Comparison of ENCODE assay signal across 21 cellular contexts in the genomic region with DNA sequence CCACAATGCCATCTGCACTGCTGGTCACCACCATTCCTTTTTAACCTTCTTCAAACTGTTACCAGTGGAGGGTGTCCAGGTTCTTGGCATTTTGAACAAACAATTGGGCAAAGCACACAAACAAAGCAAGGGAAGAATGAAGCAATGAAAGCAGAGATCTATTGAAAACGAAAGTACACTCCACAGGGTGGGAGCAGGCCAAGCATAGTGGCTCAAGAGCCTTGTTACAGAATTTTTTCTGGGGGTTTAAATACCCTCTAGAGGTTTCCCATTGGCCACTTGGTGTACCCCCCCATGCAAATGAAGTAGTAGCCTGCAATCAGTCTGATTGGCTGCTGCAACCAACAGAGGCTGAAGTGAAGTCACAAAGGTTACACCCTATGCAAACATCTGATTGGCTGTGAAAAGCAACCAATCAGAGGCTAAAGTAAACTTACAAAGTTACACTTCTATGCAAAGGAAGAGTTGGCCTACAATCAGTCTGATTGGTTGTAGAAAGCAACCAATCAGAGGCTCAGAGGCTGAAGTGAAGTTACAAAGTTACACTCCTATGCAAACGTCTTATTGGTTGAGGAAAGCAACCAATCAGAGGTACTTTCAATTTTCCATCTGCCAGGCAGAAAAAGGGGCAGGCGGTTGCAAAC.
A peak's percentile ranks its signal among the peaks of the same experiment; 100 is the strongest.
DNase-seq lines count a peak whose midpoint lies in the region; ATAC-seq and TF ChIP-seq lines count a peak whose summit lies in the region.
"Had no signal": no experiment of that assay in that cellular context is flagged by ENCODE, and none has a peak within 500 bp of the region (broad histone marks: within the 10 kb centered on the region; RNA-seq: fewer than 3 reads in every experiment).

No MANE protein-coding gene starts in this region.

- H3F3A ChIP-seq in SK-N-SH (replicated peaks; ENCODE audit: insufficient read depth), result no peaks in the 10 kb centered on the region

- H3K9ac ChIP-seq in SK-N-SH, result no peak overlapping the region
- no peak overlapping the region for H3K9ac ChIP-seq in IMR-90 (ENCODE audit: low read depth, low read length)
- H3K9ac ChIP-seq: parathyroid adenoma had no signal

- 35% methylated on average over 3 of the region's 3 CpGs for WGBS in SK-N-SH (ENCODE audit: low lambda C conversion rate)
- WGBS in IMR-90 (ENCODE audit: extremely low coverage in 2 of 2, insufficient read length in 1 of 2), 2 experiments, result no CpG with 5 or more reads among the region's 3 CpGs

- ATAC-seq in SK-N-SH treated with all-trans-retinoic acid at 6 μM for 48 hours, result peak; percentile 28; the same call in 2 of the 3 replicates
- ATAC-seq in IMR-90 (ENCODE audit: low read depth), result no peak
- no peak; the same call in 1 of the 2 replicates for ATAC-seq in WTC11
- ATAC-seq: A549; CD8-positive, alpha-beta T cell; stimulated activated effector memory CD8-positive, alpha-beta T cell treated with anti-CD3 and anti-CD28 coated beads, Interleukin-12 subunit alpha, Interleukin-12 subunit beta, amount 100 ng/mL, for 72 hours had no signal

- CTCF ChIA-PET in SK-N-SH (lab: Yijun Ruan, JAX), result no interaction called here
- CTCF ChIA-PET in IMR-90 (lab: Yijun Ruan, JAX), result no interaction called here
- CTCF ChIA-PET in WTC11 (lab: Charles Lee), result no interaction called here

- no peak overlapping the region for H3K4me3 Mint-ChIP-seq in WTC11
- H3K4me3 Mint-ChIP-seq: activated naive CD4-positive, alpha-beta T cell treated with anti-CD3 and anti-CD28 coated beads, Interleukin-2, amount 10 ng/mL, durations not matched to agents 7 days and 5 days; CD8-positive, alpha-beta T cell; stimulated activated effector memory CD8-positive, alpha-beta T cell treated with anti-CD3 and anti-CD28 coated beads, Interleukin-12 subunit alpha, Interleukin-12 subunit beta, amount 100 ng/mL, for 72 hours had no signal

- H2BK120ac ChIP-seq in IMR-90 (ENCODE audit: low read depth, low read length), result no peak overlapping the region

- no peak overlapping the region for H2AFZ ChIP-seq in SK-N-SH (ENCODE audit: low read depth)
- H2AFZ ChIP-seq in IMR-90 (replicated peaks; ENCODE audit: low read length, poor library complexity), result peak overlapping the region; percentile 26
- H2AFZ ChIP-seq: hepatocyte, parathyroid adenoma had no signal

- H3K4me2 ChIP-seq in SK-N-SH, result no peak overlapping the region
- H3K4me2 ChIP-seq in IMR-90 (ENCODE audit: low read depth, low read length), result no peak overlapping the region
- H3K4me2 ChIP-seq: A549, hepatocyte had no signal

- no peak overlapping the region for H2AK9ac ChIP-seq in IMR-90 (replicated peaks; ENCODE audit: low read depth, low read length, poor library complexity)

- H3K9me3 Mint-ChIP-seq in WTC11, result peaks cover 22% of the 10 kb centered on the region
- H3K9me3 Mint-ChIP-seq: CD8-positive, alpha-beta T cell; stimulated activated effector memory CD8-positive, alpha-beta T cell treated with anti-CD3 and anti-CD28 coated beads, Interleukin-12 subunit alpha, Interleukin-12 subunit beta, amount 100 ng/mL, for 72 hours had no signal

- H4K8ac ChIP-seq in IMR-90 (ENCODE audit: low read depth in 2 of 2, low read length in 2 of 2), result no peak overlapping the region

- no peak for TF ChIP-seq CTCF in SK-N-SH (IDR thresholded peaks at IDR 0.05)
- TF ChIP-seq CTCF in IMR-90 (conservative IDR thresholded peaks at IDR 0.05; ENCODE audit: low read depth, low read length), result no peak
- TF ChIP-seq CTCF in WTC11 (IDR thresholded peaks at IDR 0.05), result no peak

- H2BK5ac ChIP-seq in IMR-90 (ENCODE audit: low read depth, low read length, poor library complexity, severe bottlenecking), result no peak overlapping the region

- H3K56ac ChIP-seq in IMR-90 (ENCODE audit: extremely low read depth, insufficient read depth, low read length), result no peak overlapping the region

- H3K9me3 ChIP-seq in SK-N-SH, result no peaks in the 10 kb centered on the region
- H3K9me3 ChIP-seq in IMR-90 (ENCODE audit: control insufficient read depth, insufficient read depth, low read length), result peaks cover 4% of the 10 kb centered on the region; the same call in 1 of the 2 replicates
- H3K9me3 ChIP-seq: A549, esophagus squamous epithelium had no signal

- H3K9me1 ChIP-seq in IMR-90 (ENCODE audit: insufficient read depth, low read length), result no peaks in the 10 kb centered on the region

- peaks cover 10% of the 10 kb centered on the region for H3K4me1 Mint-ChIP-seq in WTC11

- no peaks in the 10 kb centered on the region for H3K9me2 ChIP-seq in SK-N-SH

- TF ChIP-seq POLR2A in IMR-90 (IDR thresholded peaks at IDR 0.05; ENCODE audit: low read depth, low read length), result no peak

- in situ Hi-C loops in IMR-90 (cut with MboI; ENCODE audit: low sequenced_read_pairs), result no loop called here

- H3K79me1 ChIP-seq in IMR-90 (ENCODE audit: low read depth in 1 of 2, low read length in 2 of 2), result no peaks in the 10 kb centered on the region

- H3K18ac ChIP-seq in IMR-90 (ENCODE audit: low read depth, low read length), result no peak overlapping the region

- intact Hi-C loops in IMR-90 (cut with micrococcal nuclease), result no loop called here

- no peaks in the 10 kb centered on the region for H3K79me2 ChIP-seq in SK-N-SH (ENCODE audit: insufficient read depth)
- H3K79me2 ChIP-seq: hepatocyte, parathyroid adenoma had no signal

- no peak overlapping the region for H3K23ac ChIP-seq in IMR-90 (ENCODE audit: low read depth, low read length)

- no peak overlapping the region for H4K5ac ChIP-seq in IMR-90 (ENCODE audit: low read depth, low read length)

- no peak overlapping the region for H2AK5ac ChIP-seq in IMR-90 (ENCODE audit: low read depth, low read length)

- H3K27me3 ChIP-seq in SK-N-SH (ENCODE audit: insufficient read depth), result no peaks in the 10 kb centered on the region
- peaks cover 9% of the 10 kb centered on the region for H3K27me3 ChIP-seq in IMR-90 (ENCODE audit: control insufficient read depth, insufficient read depth, low read length)
- H3K27me3 ChIP-seq: esophagus squamous epithelium, hepatocyte had no signal

- no peak for TF ChIP-seq EP300 in SK-N-SH (IDR thresholded peaks at IDR 0.05; ENCODE audit: borderline replicate concordance in 1 of 2, low read depth in 1 of 2, low read length in 1 of 2)

- TF ChIP-seq RAD21 in SK-N-SH (IDR thresholded peaks at IDR 0.05; ENCODE audit: low read length), result no peak
- no peak for TF ChIP-seq RAD21 in IMR-90 (IDR thresholded peaks at IDR 0.05; ENCODE audit: low read length)

- H4K91ac ChIP-seq in IMR-90 (ENCODE audit: insufficient read depth, low read depth, low read length), result no peak overlapping the region

- no peak overlapping the region for H3K4me3 ChIP-seq in SK-N-SH (ENCODE audit: low read depth in 2 of 2, low read length in 1 of 2)
- H3K4me3 ChIP-seq in IMR-90 (ENCODE audit: insufficient read depth, low read depth, low read length), result no peak overlapping the region
- H3K4me3 ChIP-seq: A549, esophagus squamous epithelium, hepatocyte had no signal

- H4K20me1 ChIP-seq in SK-N-SH (ENCODE audit: insufficient read depth) (no peaks in the 10 kb centered on the region), IMR-90 (ENCODE audit: insufficient read depth, low read length) (no peaks in the 10 kb centered on the region)

- no peaks in the 10 kb centered on the region; the same call in 1 of the 2 replicates for H3K27me3 Mint-ChIP-seq in WTC11 (ENCODE audit: low read depth)

- POLR2A ChIA-PET in SK-N-SH (lab: Yijun Ruan, JAX) (no interaction called here), IMR-90 (lab: Charles Lee; ENCODE audit: unreplicated experiment) (no interaction called here), WTC11 (lab: Charles Lee) (no interaction called here)

- H3K4ac ChIP-seq in IMR-90 (ENCODE audit: low read depth, low read length), result no peak overlapping the region

- dilution Hi-C loops in IMR-90 (cut with HindIII; ENCODE audit: low sequenced_read_pairs, unreplicated experiment), result no loop called here

- BruUV-seq in IMR-90 (replicated peaks; lab: Mats Ljungman, UMichigan), result no TSS peak

- H3K27ac ChIP-seq in SK-N-SH (ENCODE audit: low read depth in 2 of 2, low read length in 1 of 2) (no peak overlapping the region), IMR-90 (ENCODE audit: insufficient read depth, low read length) (no peak overlapping the region)
- H3K27ac ChIP-seq: A549, esophagus squamous epithelium, hepatocyte, parathyroid adenoma, RWPE1 had no signal

- H2BK20ac ChIP-seq in IMR-90 (ENCODE audit: low read depth, low read length), result no peak overlapping the region

- H3K36me3 Mint-ChIP-seq in WTC11, result peaks cover 3% of the 10 kb centered on the region; the same call in 1 of the 2 replicates
- H3K36me3 Mint-ChIP-seq: activated naive CD4-positive, alpha-beta T cell treated with anti-CD3 and anti-CD28 coated beads, Interleukin-2, amount 10 ng/mL, durations not matched to agents 7 days and 5 days; CD8-positive, alpha-beta T cell; stimulated activated effector memory CD8-positive, alpha-beta T cell treated with anti-CD3 and anti-CD28 coated beads, Interleukin-12 subunit alpha, Interleukin-12 subunit beta, amount 100 ng/mL, for 72 hours had no signal

- H3K27ac Mint-ChIP-seq in WTC11, result no peak overlapping the region
- H3K27ac Mint-ChIP-seq: activated naive CD4-positive, alpha-beta T cell treated with anti-CD3 and anti-CD28 coated beads, Interleukin-2, amount 10 ng/mL, durations not matched to agents 7 days and 5 days; CD8-positive, alpha-beta T cell; stimulated activated effector memory CD8-positive, alpha-beta T cell treated with anti-CD3 and anti-CD28 coated beads, Interleukin-12 subunit alpha, Interleukin-12 subunit beta, amount 100 ng/mL, for 72 hours had no signal

- no peaks in the 10 kb centered on the region; a peak in 1 of 4 replicates for H3K4me1 ChIP-seq in SK-N-SH (ENCODE audit: control insufficient read depth in 1 of 2, insufficient read depth in 2 of 2, low read depth in 1 of 2, low read length in 1 of 2)
- H3K4me1 ChIP-seq in IMR-90 (ENCODE audit: control insufficient read depth, insufficient read depth, low read length), result no peaks in the 10 kb centered on the region
- H3K4me1 ChIP-seq: A549, parathyroid adenoma had no signal

- H3K36me3 ChIP-seq in SK-N-SH (replicated peaks in 1 of 2; ENCODE audit: control insufficient read depth in 1 of 2, insufficient read depth in 2 of 2, low read length in 1 of 2) (no peaks in the 10 kb centered on the region), IMR-90 (ENCODE audit: control insufficient read depth, insufficient read depth, low read length) (no peaks in the 10 kb centered on the region)
- H3K36me3 ChIP-seq: esophagus squamous epithelium had no signal

- DNase-seq in SK-N-SH (no peak), IMR-90 (peak; percentile 3), WTC11 (ENCODE audit: low spot score) (no peak), lung microvascular endothelial cell (ENCODE audit: low read depth in 2 of 2) (peak; percentile 4 to 5), HuH-7.5 (ENCODE audit: low spot score) (no peak), GOT3 (lab: John Stamatoyannopoulos, UW) (no peak)
- DNase-seq in activated effector memory CD4-positive, alpha-beta T cell treated with anti-CD3 and anti-CD28 coated beads, Interleukin-2, amount 50 U/mL, for 16 hours, result no peak
- DNase-seq: activated CD4-positive, alpha-beta T cell treated with anti-CD3 and anti-CD28 coated beads for 1 hour; activated naive CD4-positive, alpha-beta T cell treated with anti-CD3 and anti-CD28 coated beads, Interleukin-2, amount 10 ng/mL, durations not matched to agents 7 days and 5 days; CD8-positive, alpha-beta T cell; esophagus squamous epithelium; GF-D8; NCI-H187; NCI-H526; trophoblast cell had no signal

- H2BK15ac ChIP-seq in IMR-90 (ENCODE audit: low read depth, low read length), result no peak overlapping the region

- H3K14ac ChIP-seq in IMR-90 (replicated peaks; ENCODE audit: low read depth, low read length), result no peak overlapping the region

Comparison
In these comparisons a context has a peak if more than half of its experiments do, and no peak if none do; other contexts are left out.
1. DNase-seq: peak in IMR-90 (single experiment) and lung microvascular endothelial cell (2 of 2); none in SK-N-SH (single experiment), WTC11 (single experiment), HuH-7.5 (single experiment), GOT3 (single experiment) and activated effector memory CD4-positive, alpha-beta T cell treated with anti-CD3 and anti-CD28 coated beads, Interleukin-2, amount 50 U/mL, for 16 hours (single experiment).